Comparison of ENCODE assay signal across 32 cellular contexts in genomic region chr1:186167096-186167668, GRCh38.
DNase-seq lines count a peak whose midpoint lies in the region; ATAC-seq, FAIRE-seq and TF ChIP-seq lines count a peak whose summit lies in the region.
"Had no signal": no experiment of that assay in that cellular context is flagged by ENCODE, and none has a peak within 500 bp of the region (broad histone marks: within the 10 kb centered on the region; RNA-seq: fewer than 3 reads in every experiment).

No MANE protein-coding gene starts in this region.

- H3K27me3 ChIP-seq in IMR-90 (ENCODE audit: control insufficient read depth, insufficient read depth, low read length): no peaks in the 10 kb centered on the region
- no peaks in the 10 kb centered on the region for H3K27me3 ChIP-seq in K562 (ENCODE audit: control insufficient read depth in 2 of 2, insufficient read depth in 2 of 2, low read length in 2 of 2)
- no peaks in the 10 kb centered on the region for H3K27me3 ChIP-seq in MG63
- H3K27me3 ChIP-seq: BE2C; BLaER1; BLaER1 treated with 17β-estradiol and CSF1 and Interleukin-3, amounts not matched to agents 10 nM and 100 nM had no signal

- no peak overlapping the region for H4K5ac ChIP-seq in IMR-90 (ENCODE audit: low read depth, low read length)

- H3K18ac ChIP-seq in IMR-90 (ENCODE audit: low read depth, low read length): no peak overlapping the region

- dilution Hi-C loops in IMR-90 (cut with HindIII; ENCODE audit: low sequenced_read_pairs, unreplicated experiment): no loop called here

- no peak overlapping the region for H3K27ac ChIP-seq in IMR-90 (ENCODE audit: insufficient read depth, low read length)
- no peak overlapping the region for H3K27ac ChIP-seq in K562 (ENCODE audit: extremely low read depth, low read depth, low read length)
- H3K27ac ChIP-seq: 22Rv1; A549; BLaER1; BLaER1 treated with 17β-estradiol and CSF1 and Interleukin-3, amounts not matched to agents 10 nM and 100 nM; C4-2B had no signal

- no peak overlapping the region for H2BK5ac ChIP-seq in IMR-90 (ENCODE audit: low read depth, low read length, poor library complexity, severe bottlenecking)

- TF ChIP-seq RAD21 in IMR-90 (IDR thresholded peaks at IDR 0.05; ENCODE audit: low read length) (no peak), K562 (CRISPR knock-in tag; conservative IDR thresholded peaks at IDR 0.05 in 1 of 2, IDR thresholded peaks at IDR 0.05 in 1 of 2) (no peak)

- DNase-seq in EH (ENCODE audit: low read depth): peak; percentile 20
- DNase-seq in IMR-90: no peak
- DNase-seq in K562 (ENCODE audit: extremely low read depth in 1 of 4, low spot score in 3 of 4): no peak
- DNase-seq in MG63: no peak
- DNase-seq in dermis blood vessel endothelial cell: no peak
- DNase-seq in DMS153 (lab: John Stamatoyannopoulos, UW): no peak
- DNase-seq: 8988T; ACHN; AML-193; BE2C; C1 segment of cervical spinal cord; Caco-2; Calu3; CD4-positive, alpha-beta memory T cell; CD4-positive, alpha-beta T cell; CD4-positive, CD25-positive, alpha-beta regulatory T cell; CD8-positive, alpha-beta memory T cell; CD8-positive, alpha-beta T cell; COR-L47; DMS 273 treated with DMSO at 0.1 percent for 48 hours; DMS53; DMS79; DMS79 treated with DMSO at 0.1 percent for 48 hours; DND-41; EL had no signal

- H3K14ac ChIP-seq in IMR-90 (replicated peaks; ENCODE audit: low read depth, low read length): no peak overlapping the region

- no peak overlapping the region for H3K23ac ChIP-seq in IMR-90 (ENCODE audit: low read depth, low read length)

- H4K20me1 ChIP-seq in IMR-90 (ENCODE audit: insufficient read depth, low read length) (no peaks in the 10 kb centered on the region), K562 (replicated peaks; ENCODE audit: control insufficient read depth, insufficient read depth, low read length) (no peaks in the 10 kb centered on the region)
- H4K20me1 ChIP-seq: BLaER1; BLaER1 treated with 17β-estradiol and CSF1 and Interleukin-3, amounts not matched to agents 10 nM and 100 nM had no signal

- WGBS in IMR-90 (ENCODE audit: extremely low coverage in 2 of 2, insufficient read length in 1 of 2), 2 experiments: no CpG with 5 or more reads among the region's 5 CpGs
- WGBS in K562 (ENCODE audit: insufficient coverage, low coverage, missing lambda C conversion rate): 27% methylated on average over 5 of the region's 5 CpGs

- H2AK9ac ChIP-seq in IMR-90 (replicated peaks; ENCODE audit: low read depth, low read length, poor library complexity): no peak overlapping the region

- H2BK120ac ChIP-seq in IMR-90 (ENCODE audit: low read depth, low read length): no peak overlapping the region

- no peaks in the 10 kb centered on the region for H3K9me1 ChIP-seq in IMR-90 (ENCODE audit: insufficient read depth, low read length)
- no peaks in the 10 kb centered on the region for H3K9me1 ChIP-seq in K562 (ENCODE audit: control insufficient read depth, insufficient read depth, low read length)

- BruUV-seq in IMR-90 (replicated peaks; lab: Mats Ljungman, UMichigan) (no TSS peak), K562 (replicated peaks; lab: Mats Ljungman, UMichigan) (no TSS peak)

- H3K4me2 ChIP-seq in IMR-90 (ENCODE audit: low read depth, low read length): no peak overlapping the region
- peak overlapping the region; percentile 11; the same call in 1 of the 2 replicates for H3K4me2 ChIP-seq in K562 (ENCODE audit: insufficient read depth, low read length)
- H3K4me2 ChIP-seq: A549; BLaER1; BLaER1 treated with 17β-estradiol and CSF1 and Interleukin-3, amounts not matched to agents 10 nM and 100 nM had no signal

- H3K56ac ChIP-seq in IMR-90 (ENCODE audit: extremely low read depth, insufficient read depth, low read length): no peak overlapping the region

- intact Hi-C loops in IMR-90 (cut with micrococcal nuclease): no loop called here
- intact Hi-C loops in K562 (cut with micrococcal nuclease): no loop called here

- H3K9me3 ChIP-seq in IMR-90 (ENCODE audit: control insufficient read depth, insufficient read depth, low read length) (no peaks in the 10 kb centered on the region), K562 (replicated peaks; ENCODE audit: control insufficient read depth, insufficient read depth, low read depth, low read length) (no peaks in the 10 kb centered on the region), MG63 (no peaks in the 10 kb centered on the region)
- H3K9me3 ChIP-seq: A549, BE2C, BLaER1, Caco-2 had no signal

- H2BK15ac ChIP-seq in IMR-90 (ENCODE audit: low read depth, low read length): no peak overlapping the region

- H2BK20ac ChIP-seq in IMR-90 (ENCODE audit: low read depth, low read length): no peak overlapping the region

- H3K4me3 ChIP-seq in IMR-90 (ENCODE audit: insufficient read depth, low read depth, low read length) (no peak overlapping the region), K562 (no peak overlapping the region), MG63 (no peak overlapping the region)
- H3K4me3 ChIP-seq: A549; BLaER1; BLaER1 treated with 17β-estradiol and CSF1 and Interleukin-3, amounts not matched to agents 10 nM and 100 nM had no signal

- CTCF ChIA-PET in IMR-90 (lab: Yijun Ruan, JAX) (no interaction called here), K562 (lab: Yijun Ruan, JAX; ENCODE audit: low intra/inter-chr PET ratio) (no interaction called here)

- no peak for ATAC-seq in IMR-90 (ENCODE audit: low read depth)
- peak; percentile 60; the same call in 2 of the 3 replicates for ATAC-seq in K562
- ATAC-seq: A549; CD8-positive, alpha-beta T cell had no signal

- TF ChIP-seq CTCF in IMR-90 (conservative IDR thresholded peaks at IDR 0.05; ENCODE audit: low read depth, low read length): no peak
- TF ChIP-seq CTCF in K562 (IDR thresholded peaks at IDR 0.05 in 2 of 3, conservative IDR thresholded peaks at IDR 0.05 in 1 of 3; ENCODE audit: insufficient read depth in 2 of 3, low read depth in 1 of 3, low read length in 3 of 3): no peak

- H3K79me1 ChIP-seq in IMR-90 (ENCODE audit: low read depth in 1 of 2, low read length in 2 of 2): no peaks in the 10 kb centered on the region

- no peak overlapping the region for H4K8ac ChIP-seq in IMR-90 (ENCODE audit: low read depth in 2 of 2, low read length in 2 of 2)

- H3K4ac ChIP-seq in IMR-90 (ENCODE audit: low read depth, low read length): no peak overlapping the region

- no peaks in the 10 kb centered on the region for H3K4me1 ChIP-seq in IMR-90 (ENCODE audit: control insufficient read depth, insufficient read depth, low read length)
- H3K4me1 ChIP-seq in K562 (replicated peaks in 1 of 2; ENCODE audit: control insufficient read depth in 2 of 2, insufficient read depth in 2 of 2, low read length in 2 of 2): peaks cover 0 to 5% of the 10 kb centered on the region in 2 experiments; a peak in 2 of 5 replicates
- H3K4me1 ChIP-seq: BE2C, BLaER1, Caco-2 had no signal

- H3K36me3 ChIP-seq in IMR-90 (ENCODE audit: control insufficient read depth, insufficient read depth, low read length): no peaks in the 10 kb centered on the region; the same call in 1 of the 2 replicates
- no peaks in the 10 kb centered on the region for H3K36me3 ChIP-seq in K562 (ENCODE audit: control insufficient read depth, insufficient read depth, low read length)
- no peaks in the 10 kb centered on the region for H3K36me3 ChIP-seq in MG63
- H3K36me3 ChIP-seq: BE2C; BLaER1; BLaER1 treated with 17β-estradiol and CSF1 and Interleukin-3, amounts not matched to agents 10 nM and 100 nM had no signal

- no peak for FAIRE-seq in K562 (lab: Jason Lieb, UNC)
- FAIRE-seq: A204.1, A549, D721Med had no signal

- POLR2A ChIA-PET in IMR-90 (lab: Charles Lee; ENCODE audit: unreplicated experiment) (no interaction called here), K562 (lab: Yijun Ruan, JAX) (no interaction called here)

- TF ChIP-seq EP300 in K562 (IDR thresholded peaks at IDR 0.05; ENCODE audit: low read length): no peak; the same call in 1 of the 2 replicates

- no peaks in the 10 kb centered on the region for H3K79me2 ChIP-seq in K562 (ENCODE audit: control insufficient read depth, insufficient read depth, low read length)

- no peak overlapping the region for H2AFZ ChIP-seq in IMR-90 (replicated peaks; ENCODE audit: low read length, poor library complexity)
- peak overlapping the region; percentile 63 for H2AFZ ChIP-seq in K562 (ENCODE audit: low read depth, low read length)

- TF ChIP-seq POLR2A in IMR-90 (IDR thresholded peaks at IDR 0.05; ENCODE audit: low read depth, low read length) (no peak), K562 (conservative IDR thresholded peaks at IDR 0.05) (no peak)

- no peak overlapping the region for H2AK5ac ChIP-seq in IMR-90 (ENCODE audit: low read depth, low read length)

- in situ Hi-C loops in IMR-90 (cut with MboI; ENCODE audit: low sequenced_read_pairs) (no loop called here), K562 (cut with MboI) (no loop called here)

- H3K9ac ChIP-seq in IMR-90 (ENCODE audit: low read depth, low read length): no peak overlapping the region
- H3K9ac ChIP-seq in K562 (ENCODE audit: insufficient read depth in 1 of 2, low read depth in 2 of 2, low read length in 2 of 2): no peak overlapping the region
- H3K9ac ChIP-seq: BLaER1; BLaER1 treated with 17β-estradiol and CSF1 and Interleukin-3, amounts not matched to agents 10 nM and 100 nM had no signal

- H4K91ac ChIP-seq in IMR-90 (ENCODE audit: insufficient read depth, low read depth, low read length): no peak overlapping the region

TF ChIP-seq in IMR-90, 13 proteins besides CTCF, POLR2A, EP300 and RAD21 (continues in another document):
- TF ChIP-seq NFE2L2 (IDR thresholded peaks at IDR 0.05; ENCODE audit: low read depth, low read length): no peak
- no peak for TF ChIP-seq CHD1 (IDR thresholded peaks at IDR 0.05; ENCODE audit: low read depth, low read length)
- no peak for TF ChIP-seq MAZ (IDR thresholded peaks at IDR 0.05; ENCODE audit: borderline replicate concordance, low read depth, low read length)
- TF ChIP-seq FOS (IDR thresholded peaks at IDR 0.05; ENCODE audit: low read depth, low read length): no peak

TF ChIP-seq in K562, 482 proteins besides CTCF, POLR2A, EP300 and RAD21 (continues in another document):
- TF ChIP-seq NR1H2 (CRISPR knock-in tag; IDR thresholded peaks at IDR 0.05) (no peak), CEBPG (CRISPR knock-in tag; IDR thresholded peaks at IDR 0.05) (no peak), CEBPG (tag; conservative IDR thresholded peaks at IDR 0.05 in 1 of 2, IDR thresholded peaks at IDR 0.05 in 1 of 2) (peak; percentile 16 to 64; a peak in 2 of 4 replicates), ZNF143 (CRISPR knock-in tag; IDR thresholded peaks at IDR 0.05) (no peak), ZNF280A (IDR thresholded peaks at IDR 0.05; ENCODE audit: low read depth, partially characterized antibody) (no peak), HDAC2 (IDR thresholded peaks at IDR 0.05) (no peak)
